ENCODE assay signal across 26 cellular contexts in genomic region chr1:227903061-227903521, GRCh38. TPM values are rescaled to one million over a fixed set of nuclear protein-coding genes. Genes with fewer than 3 reads are reported as not detected.
"Had no signal": no experiment of that assay in that cellular context is flagged by ENCODE, and none has a peak within 500 bp of the region (broad histone marks: within the 10 kb centered on the region; RNA-seq: fewer than 3 reads in every experiment).

No MANE protein-coding gene starts in this region.

- H3K27ac Mint-ChIP-seq: activated CD4-positive, alpha-beta T cell treated with anti-CD3 and anti-CD28 coated beads for 36 hours; memory B cell; T-cell; T-helper 2 cell treated with Interferon-gamma antibody and Interleukin-4, amounts not matched to agents 5 μg/mL and 100 μg/mL, for 36 hours had no signal

- DNase-seq: activated CD4-positive, alpha-beta T cell treated with anti-CD3 and anti-CD28 coated beads for 36 hours; activated CD4-positive, alpha-beta T cell treated with anti-CD3 and anti-CD28 coated beads, Interleukin-2, amount 50 U/mL, for 4 hours; activated CD8-positive, alpha-beta memory T cell treated with anti-CD3 and anti-CD28 coated beads for 24 hours; activated CD8-positive, alpha-beta memory T cell treated with anti-CD3 and anti-CD28 coated beads, Interleukin-2, amount 50 U/mL, for 4 hours; activated T-cell treated with anti-CD3 and anti-CD28 coated beads, Interleukin-2, amount 50 U/mL, for 24 hours; adrenal gland; brain microvascular endothelial cell; colonic mucosa; occipital lobe; retina; stimulated activated CD4-positive, alpha-beta T cell treated with anti-CD3 and anti-CD28 coated beads, Interleukin-12 subunit alpha, Interleukin-12 subunit beta, amount 100 ng/mL, for 4 hours; stimulated activated CD4-positive, alpha-beta T cell treated with anti-CD3 and anti-CD28 coated beads, Interleukin-4, amount 100 ng/mL, for 4 hours; stomach; T-cell had no signal

- H3K4me3 ChIP-seq: adrenal gland, ascending aorta, colonic mucosa, dorsolateral prefrontal cortex, gastroesophageal sphincter, heart right ventricle, left lung, stomach, suprapubic skin, tibial nerve had no signal

- H3K36me3 Mint-ChIP-seq: activated naive CD4-positive, alpha-beta T cell treated with anti-CD3 and anti-CD28 coated beads, Interleukin-2, amount 50 U/mL, for 72 hours; memory B cell; T-cell had no signal

- H3K27me3 Mint-ChIP-seq: activated CD4-positive, alpha-beta T cell treated with anti-CD3 and anti-CD28 coated beads for 36 hours; activated T-cell treated with anti-CD3 and anti-CD28 coated beads, Interleukin-2, amount 50 U/mL, for 24 hours; activated T-helper 17 cell treated with anti-CD3 and anti-CD28 coated beads, Interleukin-2, amount 50 U/mL, for 72 hours; central memory CD8-positive, alpha-beta T cell; T-cell had no signal

- H3K36me3 ChIP-seq: adrenal gland, ascending aorta, brain microvascular endothelial cell, colonic mucosa, gastroesophageal sphincter, heart right ventricle, left lung, stomach, suprapubic skin, tibial nerve had no signal

- H3K4me3 Mint-ChIP-seq: activated CD4-positive, alpha-beta T cell treated with anti-CD3 and anti-CD28 coated beads for 36 hours; activated T-cell treated with anti-CD3 and anti-CD28 coated beads, Interleukin-2, amount 50 U/mL, for 24 hours; activated T-helper 17 cell treated with anti-CD3 and anti-CD28 coated beads, Interleukin-2, amount 50 U/mL, for 72 hours; central memory CD8-positive, alpha-beta T cell; memory B cell; T-cell; T-helper 2 cell treated with Interferon-gamma antibody and Interleukin-4, amounts not matched to agents 5 μg/mL and 100 μg/mL, for 36 hours had no signal

- H3K9me3 ChIP-seq: adrenal gland, ascending aorta, colonic mucosa, gastroesophageal sphincter, heart right ventricle, left lung, stomach, suprapubic skin, tibial nerve had no signal

- H3K27ac ChIP-seq: adrenal gland, ascending aorta, brain microvascular endothelial cell, colonic mucosa, dorsolateral prefrontal cortex, gastroesophageal sphincter, heart right ventricle, left lung, stomach, suprapubic skin had no signal

- H3K27me3 ChIP-seq: adrenal gland, ascending aorta, brain microvascular endothelial cell, colonic mucosa, dorsolateral prefrontal cortex, gastroesophageal sphincter, heart right ventricle, left lung, stomach, suprapubic skin, tibial nerve had no signal

- H3K4me1 ChIP-seq: adrenal gland, ascending aorta, colonic mucosa, gastroesophageal sphincter, heart right ventricle, left lung, stomach, suprapubic skin had no signal

- H3K9me3 Mint-ChIP-seq: activated naive CD4-positive, alpha-beta T cell treated with anti-CD3 and anti-CD28 coated beads, Interleukin-2, amount 50 U/mL, for 72 hours; activated T-cell treated with anti-CD3 and anti-CD28 coated beads, Interleukin-2, amount 50 U/mL, for 24 hours; activated T-helper 17 cell treated with anti-CD3 and anti-CD28 coated beads, Interleukin-2, amount 50 U/mL, for 72 hours; central memory CD8-positive, alpha-beta T cell; memory B cell; T-cell; T-helper 2 cell treated with Interferon-gamma antibody and Interleukin-4, amounts not matched to agents 5 μg/mL and 100 μg/mL, for 36 hours had no signal

- ATAC-seq: activated CD4-positive, alpha-beta T cell treated with anti-CD3 and anti-CD28 coated beads for 36 hours; activated T-helper 17 cell treated with anti-CD3 and anti-CD28 coated beads, Interleukin-2, amount 50 U/mL, for 72 hours; gastroesophageal sphincter; heart right ventricle; left lung; T-cell had no signal

RNA-seq across cellular contexts. Expression of gene WNT9A, which starts 44.6 kb away (rescaled TPM):
- total RNA-seq: activated naive CD4-positive, alpha-beta T cell treated with anti-CD3 and anti-CD28 coated beads, Interleukin-2, amount 50 U/mL, for 72 hours had no signal
